ENCODE assay signal across 1 cellular context in genomic region chr18:29185801-29186200, GRCh38.
TF ChIP-seq lines count a peak whose summit lies in the region.

No MANE protein-coding gene starts in this region.

TF ChIP-seq in GM12878, 131 proteins besides CTCF, POLR2A, EP300 and RAD21 (continued from another document):
- TF ChIP-seq PBX3 (IDR thresholded peaks at IDR 0.05; ENCODE audit: insufficient replicate concordance, low read depth, low read length) (no peak), ETV6 (conservative IDR thresholded peaks at IDR 0.05 in 1 of 2, IDR thresholded peaks at IDR 0.05 in 1 of 2; ENCODE audit: borderline replicate concordance in 1 of 2, low read depth in 1 of 2) (no peak), ZBTB11 (CRISPR knock-in tag; IDR thresholded peaks at IDR 0.05) (no peak), SMARCA5 (IDR thresholded peaks at IDR 0.05) (no peak), SUZ12 (IDR thresholded peaks at IDR 0.05; ENCODE audit: unreplicated experiment) (no peak), ZNF384 (IDR thresholded peaks at IDR 0.05; ENCODE audit: borderline replicate concordance, low read depth, low read length) (no peak), MYB (IDR thresholded peaks at IDR 0.05; ENCODE audit: borderline replicate concordance, low read depth, low read length) (no peak), RUNX3 (IDR thresholded peaks at IDR 0.05; ENCODE audit: low read length) (no peak), SMAD5 (IDR thresholded peaks at IDR 0.05; ENCODE audit: low read depth) (no peak), E4F1 (IDR thresholded peaks at IDR 0.05; ENCODE audit: borderline replicate concordance, partially characterized antibody) (no peak)
TF ChIP-seq in GM12878: peak in this region for 0.
